ENCODE assay signal across 8 cellular contexts in the genomic region with DNA sequence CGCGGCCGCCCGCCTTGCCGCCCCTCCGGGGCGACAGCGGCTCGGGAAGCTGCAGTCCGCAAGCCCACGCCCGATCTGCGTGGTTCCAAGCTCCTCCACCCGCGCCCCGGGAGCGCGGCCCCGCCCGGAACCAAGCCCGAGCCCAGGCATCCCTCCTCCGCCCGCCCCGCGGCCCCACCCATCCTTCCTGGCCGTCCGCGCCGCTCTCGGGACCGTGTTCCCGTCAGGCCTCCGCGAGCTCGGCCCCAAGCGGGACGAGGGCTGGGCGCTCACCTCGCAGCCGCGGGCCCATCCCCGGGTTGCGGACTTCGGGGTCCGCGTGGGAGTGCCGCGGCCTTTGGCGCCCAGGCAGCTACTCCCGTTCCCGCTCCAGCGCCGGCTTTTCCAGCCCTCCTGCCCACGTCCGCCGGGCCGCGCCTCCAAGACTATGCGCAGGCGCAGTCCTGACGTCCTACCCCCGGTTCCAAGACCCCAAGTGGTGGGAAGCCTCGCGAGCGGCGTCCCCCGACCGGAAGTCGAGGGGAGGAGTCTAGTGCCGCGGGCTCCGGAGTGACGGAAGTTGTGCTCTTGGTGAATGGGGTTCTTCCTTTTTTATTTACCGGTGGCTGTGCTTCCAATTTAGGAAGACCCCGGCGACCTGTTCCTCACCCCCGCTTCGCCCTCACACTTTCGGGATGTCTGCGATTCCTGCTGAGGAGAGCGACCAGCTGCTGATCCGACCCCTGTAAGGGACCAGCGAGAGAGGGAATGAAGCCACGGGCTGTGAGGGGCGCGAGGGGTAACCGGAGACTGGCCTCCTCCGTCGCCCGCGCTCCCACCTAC. TPM values are rescaled to one million over a fixed set of nuclear protein-coding genes. Genes with fewer than 3 reads are reported as not detected.
A peak's percentile ranks its signal among the peaks of the same experiment; 100 is the strongest.
DNase-seq lines count a peak whose midpoint lies in the region; ATAC-seq, FAIRE-seq and TF ChIP-seq lines count a peak whose summit lies in the region.

A gene (plus strand): TSS at position 555 of the 822 bp plus-strand sequence. CDS start 120 bp downstream, at position 675.
A gene with protein sequence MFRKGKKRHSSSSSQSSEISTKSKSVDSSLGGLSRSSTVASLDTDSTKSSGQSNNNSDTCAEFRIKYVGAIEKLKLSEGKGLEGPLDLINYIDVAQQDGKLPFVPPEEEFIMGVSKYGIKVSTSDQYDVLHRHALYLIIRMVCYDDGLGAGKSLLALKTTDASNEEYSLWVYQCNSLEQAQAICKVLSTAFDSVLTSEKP (minus strand): TSS at position 429 of the 822 bp plus-strand sequence. CDS start 4,831 bp downstream, outside the sequence.

- peak within 1 kb of the TSS; percentile 98 for H3K4me3 ChIP-seq in WERI-Rb-1 (ENCODE audit: low read depth, low read length)
- peak within 1 kb of the TSS; percentile 70 to 92 (median 90) for H3K4me3 ChIP-seq in mammary epithelial cell (replicated peaks in 1 of 3; ENCODE audit: insufficient read depth in 1 of 3, low read depth in 2 of 3, low read length in 3 of 3)
- H3K4me3 ChIP-seq in iPS-20b (ENCODE audit: low read length): peak within 1 kb of the TSS; percentile 82
- peak within 1 kb of the TSS; percentile 87 to 88 for H3K4me3 ChIP-seq in small intestine (ENCODE audit: low read depth in 1 of 2, low read length in 2 of 2)

- H3K36me3 ChIP-seq in WERI-Rb-1: peaks cover 8% of the 10 kb centered on the region
- no peaks in the 10 kb centered on the region for H3K36me3 ChIP-seq in mammary epithelial cell (ENCODE audit: insufficient read depth, low read length)
- 0 out of 2 replicates have a peak, but pooled peaks cover 4% of the 10 kb centered on the region for H3K36me3 ChIP-seq in iPS-20b (ENCODE audit: insufficient read depth, low read depth, low read length)
- H3K36me3 ChIP-seq in small intestine (ENCODE audit: control insufficient read depth in 2 of 2, insufficient read depth in 2 of 2, low read length in 2 of 2): peaks cover 0 to 3% of the 10 kb centered on the region in 2 donors

- H3K79me2 ChIP-seq in mammary epithelial cell (ENCODE audit: insufficient read depth, low read length): peaks cover 80% of the 10 kb centered on the region

- H3K27me3 ChIP-seq in WERI-Rb-1 (ENCODE audit: insufficient read depth, low read depth, severe bottlenecking): no peaks in the 10 kb centered on the region
- no peaks in the 10 kb centered on the region for H3K27me3 ChIP-seq in mammary epithelial cell (ENCODE audit: insufficient read depth, low read length)
- peaks cover 11% of the 10 kb centered on the region for H3K27me3 ChIP-seq in iPS-20b (ENCODE audit: insufficient read depth, low read length)
- H3K27me3 ChIP-seq in small intestine (ENCODE audit: control insufficient read depth in 2 of 2, insufficient read depth in 2 of 2, low read length in 2 of 2): no peaks in the 10 kb centered on the region

- H3K9me3 ChIP-seq in WERI-Rb-1 (ENCODE audit: severe bottlenecking) (no peaks in the 10 kb centered on the region), mammary epithelial cell (replicated peaks; ENCODE audit: insufficient read depth, low read length) (no peaks in the 10 kb centered on the region), iPS-20b (ENCODE audit: insufficient read depth, low read depth, low read length) (no peaks in the 10 kb centered on the region), small intestine (ENCODE audit: control insufficient read depth, low read depth) (no peaks in the 10 kb centered on the region)

- TF ChIP-seq CTCF in WERI-Rb-1 (IDR thresholded peaks at IDR 0.05; ENCODE audit: low read depth, low read length) (no peak), mammary epithelial cell (conservative IDR thresholded peaks at IDR 0.05 in 1 of 2, IDR thresholded peaks at IDR 0.05 in 1 of 2; ENCODE audit: extremely low read depth in 1 of 2, insufficient read depth in 1 of 2, low read depth in 1 of 2, low read length in 2 of 2) (no peak)

- WGBS in mammary epithelial cell (ENCODE audit: low coverage, missing lambda C conversion rate): 0% methylated on average over 24 of the region's 91 CpGs
- 0 to 1% (median 0%) methylated on average over 65 to 91 of the region's 91 CpGs for whole genome bisulfite sequencing in small intestine, 3 donors

- in situ Hi-C loops in ACHN (cut with HindIII; ENCODE audit: low pct_ligation_motif_present, low pct_unique_long_range_greater_than_20kb, low sequenced_read_pairs): no loop called here
- in situ Hi-C loops in mammary epithelial cell (cut with MboI; ENCODE audit: low sequenced_read_pairs in 2 of 2): no loop called here

- H3K4me2 ChIP-seq in mammary epithelial cell (ENCODE audit: insufficient read depth, low read depth, low read length): peak within 1 kb of the TSS; percentile 98

- H3K27ac ChIP-seq in WERI-Rb-1 (peak within 1 kb of the TSS; percentile 89), mammary epithelial cell (ENCODE audit: insufficient read depth, low read depth, low read length) (peak within 1 kb of the TSS; percentile 74), iPS-20b (ENCODE audit: low read length) (peak within 1 kb of the TSS; percentile 84), small intestine (ENCODE audit: low read depth in 1 of 2, low read length in 1 of 2) (peak within 1 kb of the TSS; percentile 87 to 96)

- TSS peak; percentile 49 for BruUV-seq in mammary epithelial cell (replicated peaks; lab: Mats Ljungman, UMichigan)

- intact Hi-C loops in mammary epithelial cell (cut with micrococcal nuclease): loop anchor here (1.0 to 10.0 kb wide), 6 partner anchors 37 to 419 kb away; a partner anchor contains a TSS

- ATAC-seq in GM18873 (IDR thresholded peaks at IDR 0.05; ENCODE audit: low FRiP score, unreplicated experiment): peak; percentile 77
- peak; percentile 69 for ATAC-seq in HG03139 (IDR thresholded peaks at IDR 0.05; ENCODE audit: unreplicated experiment)

- CTCF ChIA-PET in mammary epithelial cell (lab: Charles Lee; ENCODE audit: low non-redundant PET): interaction anchor here (0.5 kb wide), 1 partner anchor 620 kb away, joined by 28 read pairs; no protein-coding TSS in a partner anchor

- H3K4me1 ChIP-seq in mammary epithelial cell (ENCODE audit: insufficient read depth, low read length): peaks cover 16% of the 10 kb centered on the region
- H3K4me1 ChIP-seq in iPS-20b (ENCODE audit: insufficient read depth, low read length): peaks cover 12% of the 10 kb centered on the region
- H3K4me1 ChIP-seq in small intestine (ENCODE audit: control insufficient read depth in 2 of 2, insufficient read depth in 1 of 2, low read depth in 1 of 2, low read length in 1 of 2): peaks cover 4 to 12% of the 10 kb centered on the region in 2 donors

- H2AFZ ChIP-seq in mammary epithelial cell (ENCODE audit: low read depth, low read length): peak within 1 kb of the TSS; percentile 95

- FAIRE-seq in small intestine (lab: Jason Lieb, UNC): no peak

- no peaks in the 10 kb centered on the region for H4K20me1 ChIP-seq in mammary epithelial cell (ENCODE audit: insufficient read depth, low read length)

- H3K9ac ChIP-seq in mammary epithelial cell (ENCODE audit: insufficient read depth, low read length): peak within 1 kb of the TSS; percentile 90
- H3K9ac ChIP-seq in iPS-20b (ENCODE audit: low read depth, low read length): peak within 1 kb of the TSS; percentile 98

- DNase-seq in ACHN (peak; percentile 99), NCI-H2227 (lab: John Stamatoyannopoulos, UW; ENCODE audit: unreplicated experiment) (peak; percentile 99), WERI-Rb-1 (peak; percentile 99), mammary epithelial cell (peak; percentile 97), small intestine (peak; percentile 98)

- dilution Hi-C loops in mammary epithelial cell (cut with HindIII; ENCODE audit: low sequenced_read_pairs): no loop called here

RNA-seq across cellular contexts. Expression of the first gene that starts in this region (rescaled TPM):
- total RNA-seq in mammary epithelial cell: 10 to 100 TPM; 38.8 to 40.7 TPM
- 31.9 TPM for polyA plus RNA-seq in mammary epithelial cell
- polyA minus RNA-seq in mammary epithelial cell: 51.6 TPM
- 10 to 100 TPM; 11.1 to 21.7 (median 15.2) TPM for polyA plus RNA-seq in small intestine

RNA-seq across cellular contexts. Expression of the second gene that starts in this region (rescaled TPM):
- total RNA-seq in mammary epithelial cell: 100 to 1,000 TPM in 1 of 2 donors, 10 to 100 TPM in 1; 20.3 to 155 TPM
- polyA plus RNA-seq in mammary epithelial cell (58.1 TPM), small intestine (10 to 100 TPM; 30.6 to 50.8 (median 38.1) TPM)
- polyA minus RNA-seq in mammary epithelial cell: 37.6 TPM

Comparison
In these comparisons a context has a peak if more than half of its experiments do, and no peak if none do; other contexts are left out.
1. Peak in every context shown above with its lines: DNase-seq, ATAC-seq, H3K4me3 ChIP-seq and H3K27ac ChIP-seq.